Comparison of ENCODE assay signal across 19 cellular contexts in the genomic region with DNA sequence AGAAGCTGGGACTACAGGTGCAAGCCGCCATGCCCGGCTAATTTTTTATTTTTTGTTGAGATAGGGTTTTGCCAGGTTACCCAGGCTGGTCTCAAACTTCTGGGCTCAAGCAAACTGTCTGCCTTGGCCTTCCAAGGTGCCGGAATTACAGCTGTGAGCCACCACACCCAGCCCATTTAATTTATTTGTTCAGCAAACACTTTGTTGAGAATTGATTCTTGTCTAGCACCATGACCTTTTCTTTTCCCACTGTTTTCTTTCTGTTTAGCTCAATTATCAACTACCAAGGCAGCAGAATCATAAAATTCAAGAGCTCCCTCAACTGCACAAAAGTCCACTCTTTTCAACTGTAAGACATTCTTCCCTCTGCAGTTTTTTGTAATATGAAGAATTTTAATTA.
"Had no signal": no experiment of that assay in that cellular context is flagged by ENCODE, and none has a peak within 500 bp of the region (broad histone marks: within the 10 kb centered on the region; RNA-seq: fewer than 3 reads in every experiment).

No MANE protein-coding gene starts in this region.

- H3K36me3 ChIP-seq: cardiac muscle cell, gastroesophageal sphincter, heart right ventricle, neural progenitor cell, ovary had no signal

- H3K27me3 ChIP-seq: cardiac muscle cell, gastroesophageal sphincter, neural progenitor cell, ovary had no signal

- ATAC-seq: activated naive CD4-positive, alpha-beta T cell treated with anti-CD3 and anti-CD28 coated beads, Interleukin-2, amount 50 U/mL, for 72 hours; activated T-cell treated with anti-CD3 and anti-CD28 coated beads, Interleukin-2, amount 50 U/mL, for 72 hours; gastroesophageal sphincter; heart right ventricle; left cardiac atrium; stimulated activated effector memory CD8-positive, alpha-beta T cell treated with anti-CD3 and anti-CD28 coated beads, Interleukin-12 subunit alpha, Interleukin-12 subunit beta, amount 100 ng/mL, for 72 hours; WTC11 had no signal

- H2AFZ ChIP-seq: neural progenitor cell had no signal

- DNase-seq: activated CD4-positive, alpha-beta T cell treated with anti-CD3 and anti-CD28 coated beads for 48 hours; activated CD8-positive, alpha-beta memory T cell treated with anti-CD3 and anti-CD28 coated beads, Interleukin-2, amount 50 U/mL, for 48 hours; activated gamma-delta T cell; activated T-cell treated with anti-CD3 and anti-CD28 coated beads, Interleukin-2, amount 50 U/mL, for 72 hours; dorsolateral prefrontal cortex; erythroblast; heart right ventricle; left cardiac atrium; midbrain; ovary; stimulated activated CD4-positive, alpha-beta T cell treated with anti-CD3 and anti-CD28 coated beads, Interleukin-12 subunit alpha, Interleukin-12 subunit beta, amount 100 ng/mL, for 4 hours had no signal

- H3K4me2 ChIP-seq: neural progenitor cell had no signal

- H3K4me3 ChIP-seq: cardiac muscle cell, dorsolateral prefrontal cortex, gastroesophageal sphincter, heart right ventricle, neural progenitor cell, ovary had no signal

- H3K27ac ChIP-seq: cardiac muscle cell, dorsolateral prefrontal cortex, heart right ventricle, neural progenitor cell had no signal

- H3K9ac ChIP-seq: neural progenitor cell had no signal

- H3K9me3 ChIP-seq: gastroesophageal sphincter, heart right ventricle, ovary had no signal

- FAIRE-seq: TTC549, urothelium cell line had no signal
